In the genomic region with DNA sequence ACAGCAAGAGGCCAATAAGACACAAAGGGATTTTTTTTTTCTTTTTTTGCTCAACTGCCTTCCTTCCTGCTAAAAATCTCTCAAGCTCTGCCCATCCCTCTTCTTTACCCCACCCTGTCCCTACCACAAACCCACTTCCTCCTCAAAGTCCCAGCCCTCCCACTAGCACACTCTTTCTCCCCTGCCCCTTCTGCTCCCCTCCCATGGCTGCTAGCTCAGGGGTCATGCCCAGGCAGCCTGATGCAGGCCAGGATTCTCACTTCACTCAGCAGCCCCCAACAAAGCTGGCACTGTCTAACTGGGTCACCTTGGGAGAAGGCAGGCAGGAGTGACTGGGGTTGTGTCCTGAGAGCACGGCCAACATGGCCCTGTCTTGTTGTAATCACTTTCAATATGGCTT, we compare ENCODE assay signal across 9 cellular contexts. TPM values are rescaled to one million over a fixed set of nuclear protein-coding genes. Genes with fewer than 3 reads are reported as not detected.
DNase-seq lines count a peak whose midpoint lies in the region; ATAC-seq, FAIRE-seq and TF ChIP-seq lines count a peak whose summit lies in the region.
"Had no signal": no experiment of that assay in that cellular context is flagged by ENCODE, and none has a peak within 500 bp of the region (broad histone marks: within the 10 kb centered on the region; RNA-seq: fewer than 3 reads in every experiment).

No MANE protein-coding gene starts in this region.

- in situ Hi-C loops in K562 (cut with MboI): no loop called here

- TF ChIP-seq POLR2A in K562 (conservative IDR thresholded peaks at IDR 0.05): no peak

- H3K4me3 ChIP-seq in OCI-LY1 (ENCODE audit: low read depth, low read length, poor library complexity, severe bottlenecking) (no peak overlapping the region), K562 (no peak overlapping the region)

- H3F3A ChIP-seq in OCI-LY1 (ENCODE audit: insufficient read depth, low read length): no peaks in the 10 kb centered on the region

- POLR2A ChIA-PET in K562 (lab: Yijun Ruan, JAX): interaction anchor here (0.6 to 3.1 kb wide), 8 partner anchors 14 to 286 kb away, joined by 3 to 16 read pairs (median 3); partner anchors contain the start of genes DTL and INTS7

- H2AFZ ChIP-seq in OCI-LY1 (ENCODE audit: low read length): no peak overlapping the region
- H2AFZ ChIP-seq in K562 (ENCODE audit: low read depth, low read length): peak overlapping the region; percentile 63

- 0 out of 3 replicates have a peak, but pooled peaks have one; percentile 17 for ATAC-seq in K562
- peak; percentile 17 for ATAC-seq in stimulated activated naive CD8-positive, alpha-beta T cell treated with anti-CD3 and anti-CD28 coated beads, Interleukin-15, Interleukin-2, amounts not matched to agents 100 U/mL and 50 U/mL, for 24 hours

- TF ChIP-seq EP300 in K562 (IDR thresholded peaks at IDR 0.05; ENCODE audit: low read length): no peak

- H3K9ac ChIP-seq in OCI-LY1 (ENCODE audit: low read length): no peak overlapping the region; the same call in 1 of the 2 replicates
- H3K9ac ChIP-seq in K562 (ENCODE audit: insufficient read depth in 1 of 2, low read depth in 2 of 2, low read length in 2 of 2): no peak overlapping the region

- TF ChIP-seq CTCF in OCI-LY1 (IDR thresholded peaks at IDR 0.05; ENCODE audit: low read length) (no peak), K562 (IDR thresholded peaks at IDR 0.05 in 2 of 3, conservative IDR thresholded peaks at IDR 0.05 in 1 of 3; ENCODE audit: insufficient read depth in 2 of 3, low read depth in 1 of 3, low read length in 3 of 3) (no peak)

- no peaks in the 10 kb centered on the region for H4K20me1 ChIP-seq in OCI-LY1 (ENCODE audit: insufficient read depth, low read length)
- H4K20me1 ChIP-seq in K562 (replicated peaks; ENCODE audit: control insufficient read depth, insufficient read depth, low read length): no peaks in the 10 kb centered on the region

- H3K4me2 ChIP-seq in OCI-LY1 (ENCODE audit: low read length) (no peak overlapping the region; the same call in 1 of the 2 replicates), K562 (ENCODE audit: insufficient read depth, low read length) (no peak overlapping the region)

- H3K27ac ChIP-seq in OCI-LY1 (ENCODE audit: low read depth, low read length, poor library complexity, severe bottlenecking): peak overlapping the region; percentile 13
- no peak overlapping the region for H3K27ac ChIP-seq in K562 (ENCODE audit: extremely low read depth, low read depth, low read length)

- whole genome bisulfite sequencing in K562 (ENCODE audit: insufficient coverage, low coverage, missing lambda C conversion rate): 64% methylated on average over 1 of the region's 1 CpG

- H3K9me1 ChIP-seq in K562 (ENCODE audit: control insufficient read depth, insufficient read depth, low read length): no peaks in the 10 kb centered on the region

- FAIRE-seq in K562 (lab: Jason Lieb, UNC): no peak

- no TSS peak for BruUV-seq in K562 (replicated peaks; lab: Mats Ljungman, UMichigan)

- intact Hi-C loops in K562 (cut with micrococcal nuclease): no loop called here

- H3K9me2 ChIP-seq in OCI-LY1 (ENCODE audit: low read depth, low read length): no peaks in the 10 kb centered on the region

- H3K9me3 ChIP-seq in OCI-LY1 (ENCODE audit: low read length): no peaks in the 10 kb centered on the region
- H3K9me3 ChIP-seq in K562 (replicated peaks; ENCODE audit: control insufficient read depth, insufficient read depth, low read depth, low read length): no peaks in the 10 kb centered on the region

- TF ChIP-seq RAD21 in K562 (CRISPR knock-in tag; conservative IDR thresholded peaks at IDR 0.05 in 1 of 2, IDR thresholded peaks at IDR 0.05 in 1 of 2): no peak

- H3K36me3 ChIP-seq in OCI-LY1 (ENCODE audit: insufficient read depth, low read length) (no peaks in the 10 kb centered on the region), K562 (ENCODE audit: control insufficient read depth, insufficient read depth, low read length) (no peaks in the 10 kb centered on the region)

- H3K79me2 ChIP-seq in OCI-LY1 (ENCODE audit: insufficient read depth, low read length): no peaks in the 10 kb centered on the region
- H3K79me2 ChIP-seq in K562 (ENCODE audit: control insufficient read depth, insufficient read depth, low read length): no peaks in the 10 kb centered on the region

- H3K27me3 ChIP-seq in OCI-LY1 (ENCODE audit: insufficient read depth, low read length) (no peaks in the 10 kb centered on the region), K562 (ENCODE audit: control insufficient read depth in 2 of 2, insufficient read depth in 2 of 2, low read length in 2 of 2) (no peaks in the 10 kb centered on the region)

- H3K4me1 ChIP-seq in OCI-LY1 (ENCODE audit: insufficient read depth, low read length, severe bottlenecking): peaks cover 24% of the 10 kb centered on the region
- H3K4me1 ChIP-seq in K562 (replicated peaks in 1 of 2; ENCODE audit: control insufficient read depth in 2 of 2, insufficient read depth in 2 of 2, low read length in 2 of 2): peaks cover 2 to 22% of the 10 kb centered on the region in 2 experiments

- CTCF ChIA-PET in K562 (lab: Yijun Ruan, JAX; ENCODE audit: low intra/inter-chr PET ratio): no interaction called here

- DNase-seq in activated T-cell treated with anti-CD3 and anti-CD28 coated beads for 1 hour (ENCODE audit: low read depth) (peak; percentile 2), K562 (ENCODE audit: extremely low read depth in 1 of 4, low spot score in 3 of 4) (no peak), NCI-H345 (lab: John Stamatoyannopoulos, UW) (no peak), NCI-H1694 treated with DMSO at 0.1 percent for 48 hours (lab: John Stamatoyannopoulos, UW) (no peak), putamen (ENCODE audit: low spot score) (no peak)
- DNase-seq in activated T-cell treated with anti-CD3 and anti-CD28 coated beads, Interleukin-2, amount 50 U/mL, for 48 hours: no peak
- DNase-seq in stimulated activated naive CD8-positive, alpha-beta T cell treated with anti-CD3 and anti-CD28 coated beads, Interleukin-15, Interleukin-2, amounts not matched to agents 100 U/mL and 50 U/mL, for 24 hours: peak; percentile 31
- DNase-seq: NCI-H774 had no signal

TF ChIP-seq in K562, 482 proteins besides CTCF, POLR2A, EP300 and RAD21 (continues in another document):
- TF ChIP-seq KAT8 (IDR thresholded peaks at IDR 0.05; ENCODE audit: low read depth) (no peak), SPI1 (IDR thresholded peaks at IDR 0.05; ENCODE audit: borderline replicate concordance, low read depth, low read length) (peak; percentile 61; the same call in 1 of the 2 replicates), MAZ (CRISPR knock-in tag; conservative IDR thresholded peaks at IDR 0.05 in 1 of 2, IDR thresholded peaks at IDR 0.05 in 1 of 2) (0 out of 4 replicates have a peak, but pooled peaks of 1 of the 2 experiments have one; percentile 30), ZNF75A (CRISPR knock-in tag; IDR thresholded peaks at IDR 0.05) (0 out of 2 replicates have a peak, but pooled peaks have one; percentile 14), TRIM25 (IDR thresholded peaks at IDR 0.05; ENCODE audit: borderline replicate concordance) (no peak), ZBTB17 (CRISPR knock-in tag; IDR thresholded peaks at IDR 0.05) (0 out of 2 replicates have a peak, but pooled peaks have one; percentile 27), RHOXF2B (CRISPR knock-in tag; conservative IDR thresholded peaks at IDR 0.05) (no peak), PCBP1 (IDR thresholded peaks at IDR 0.05; ENCODE audit: low read depth, low read length, poor library complexity, severe bottlenecking) (no peak), ATF4 (CRISPR knock-in tag; IDR thresholded peaks at IDR 0.05) (0 out of 2 replicates have a peak, but pooled peaks have one; percentile 26), ZNF445 (CRISPR knock-in tag; IDR thresholded peaks at IDR 0.05; ENCODE audit: low read depth) (0 out of 2 replicates have a peak, but pooled peaks have one; percentile 9), OTX1 (CRISPR knock-in tag; IDR thresholded peaks at IDR 0.05) (peak; percentile 80; the same call in 1 of the 2 replicates)

RNA-seq across cellular contexts. Expression of gene PPP2R5A, which starts 28.8 kb away (rescaled TPM):
- 22.5 and 38.1 TPM in 2 replicates for total RNA-seq in K562 (2011; cell fraction: chromatin; rRNA removed; ENCODE audit: low replicate concordance)
- total RNA-seq in K562 (2011; cell fraction: nucleolus; rRNA removed): 17.6 and 18.8 TPM in 2 replicates
- 24.0 and 38.3 TPM in 2 replicates for total RNA-seq in K562 (2011; cell fraction: nucleoplasm; rRNA removed)
- total RNA-seq in K562 (2014; rRNA removed) (57.2 and 59.8 TPM in 2 replicates), K562 (2014; rRNA removed; fragmentation: Illumina TruSeq; extraction: Trizol) (64.3 and 73.5 TPM in 2 replicates), K562 (2015; rRNA removed; fragmentation: Illumina TruSeq; extraction: Trizol) (66.1 and 69.6 TPM in 2 replicates), K562 (2021) (70.9 and 71.1 TPM in 2 replicates)
- polyA plus RNA-seq in K562 (2011; rRNA removed) (79.3 and 106 TPM in 2 replicates), K562 (2014; fragmentation: Illumina TruSeq; extraction: Trizol) (62.9 and 71.3 TPM in 2 replicates), K562 (2014; fragmentation: Nextera tagmentation; extraction: Ambion mirVana) (10 to 100 TPM; 26.9 to 31.2 TPM), K562 (2014; rRNA removed) (53.8 and 62.2 TPM in 2 replicates)
- 37.4 and 45.8 TPM in 2 replicates for polyA plus RNA-seq in K562 (2011; cell fraction: cytosol; rRNA removed)
- polyA plus RNA-seq in K562 (2011; cell fraction: nucleus; rRNA removed): 26.6 and 37.4 TPM in 2 replicates
- polyA plus RNA-seq in K562 (2012): 45.3 and 51.5 TPM in 2 replicates
- polyA minus RNA-seq in K562 (2011; rRNA and poly(A)+ RNA removed): 59.4 and 61.4 TPM in 2 replicates
- 33.0 and 37.2 TPM in 2 replicates for polyA minus RNA-seq in K562 (2011; cell fraction: cytosol; rRNA and poly(A)+ RNA removed)
- 25.4 and 30.1 TPM in 2 replicates for polyA minus RNA-seq in K562 (2011; cell fraction: nucleus; rRNA and poly(A)+ RNA removed)

Comparison
In these comparisons a context has a peak if more than half of its experiments do, and no peak if none do; other contexts are left out.
1. DNase-seq: peak in activated T-cell treated with anti-CD3 and anti-CD28 coated beads for 1 hour (single experiment) and stimulated activated naive CD8-positive, alpha-beta T cell treated with anti-CD3 and anti-CD28 coated beads, Interleukin-15, Interleukin-2, amounts not matched to agents 100 U/mL and 50 U/mL, for 24 hours (single experiment); none in activated T-cell treated with anti-CD3 and anti-CD28 coated beads, Interleukin-2, amount 50 U/mL, for 48 hours (0 of 2), K562 (0 of 4), NCI-H345 (single experiment), NCI-H1694 treated with DMSO at 0.1 percent for 48 hours (single experiment) and putamen (single experiment).